ENCODE assay signal across 33 cellular contexts in genomic region chr2:230819433-230819832, GRCh38.
"Had no signal": no experiment of that assay in that cellular context is flagged by ENCODE, and none has a peak within 500 bp of the region (broad histone marks: within the 10 kb centered on the region; RNA-seq: fewer than 3 reads in every experiment).

No MANE protein-coding gene starts in this region.

- ATAC-seq: foreskin keratinocyte; gastroesophageal sphincter; heart left ventricle; left cardiac atrium; left lung; mucosa of descending colon; natural killer cell treated with Interleukin-12 subunit alpha and Interleukin-12 subunit beta and Interleukin-15 and Interleukin-18, amount 100 ng/mL, for 72 hours; pancreas; sciatic nerve; stimulated activated effector memory CD8-positive, alpha-beta T cell treated with anti-CD3 and anti-CD28 coated beads, Interleukin-12 subunit alpha, Interleukin-12 subunit beta, amount 100 ng/mL, for 72 hours; stimulated activated naive CD8-positive, alpha-beta T cell treated with anti-CD3 and anti-CD28 coated beads, Interleukin-15, Interleukin-2, amounts not matched to agents 100 U/mL and 50 U/mL, for 24 hours had no signal

- H3K4me1 ChIP-seq: foreskin keratinocyte, pancreas, testis had no signal

- DNase-seq: dermis blood vessel endothelial cell; effector memory CD4-positive, alpha-beta T cell; foreskin keratinocyte; heart left ventricle; left cardiac atrium; left lung; mesenchymal stem cell; mucosa of descending colon; naive B cell; pancreas; stimulated activated CD4-positive, alpha-beta T cell treated with anti-CD3 and anti-CD28 coated beads, Interleukin-12 subunit alpha, Interleukin-12 subunit beta, amount 100 ng/mL, for 4 hours; stimulated activated CD4-positive, alpha-beta T cell treated with anti-CD3 and anti-CD28 coated beads, Interleukin-2, amount 100 ng/mL, for 24 hours; stimulated activated CD4-positive, alpha-beta T cell treated with anti-CD3 and anti-CD28 coated beads, Interleukin-4, amount 100 ng/mL, for 24 hours; stimulated activated naive CD8-positive, alpha-beta T cell treated with anti-CD3 and anti-CD28 coated beads, Interleukin-15, Interleukin-2, amounts not matched to agents 100 U/mL and 50 U/mL, for 24 hours; substantia nigra; testis; tibial artery; upper lobe of left lung had no signal

- H3K4me3 ChIP-seq: coronary artery, esophagus muscularis mucosa, gastroesophageal sphincter, heart left ventricle, hepatocyte, left lung, mucosa of descending colon, pancreas, smooth muscle cell, testis, tibial artery, upper lobe of left lung had no signal

- H3K9me3 Mint-ChIP-seq: mesothelial cell of epicardium; naive B cell; natural killer cell treated with Interleukin-12 subunit alpha and Interleukin-12 subunit beta and Interleukin-15 and Interleukin-18, amount 100 ng/mL, for 72 hours; neural crest cell; stimulated activated effector memory CD8-positive, alpha-beta T cell treated with anti-CD3 and anti-CD28 coated beads, Interleukin-12 subunit alpha, Interleukin-12 subunit beta, amount 100 ng/mL, for 72 hours had no signal

- H3K27ac ChIP-seq: coronary artery, esophagus muscularis mucosa, foreskin keratinocyte, gastroesophageal sphincter, heart left ventricle, hepatocyte, left lung, neutrophil, pancreas, testis, tibial artery, upper lobe of left lung had no signal

- H3K27me3 ChIP-seq: foreskin keratinocyte, gastroesophageal sphincter, heart left ventricle, hepatocyte, left lung, neutrophil, pancreas, testis, tibial artery, upper lobe of left lung had no signal

- H3K9me3 ChIP-seq: esophagus muscularis mucosa, gastroesophageal sphincter, heart left ventricle, left lung, mucosa of descending colon, neutrophil, pancreas, testis, tibial artery, upper lobe of left lung had no signal

- H3K4me2 ChIP-seq: hepatocyte, smooth muscle cell had no signal

- FAIRE-seq: endothelial cell of umbilical vein, islet of Langerhans, pancreas, urothelium cell line had no signal

- H3K4me3 Mint-ChIP-seq: mesothelial cell of epicardium; naive B cell; natural killer cell treated with Interleukin-12 subunit alpha and Interleukin-12 subunit beta and Interleukin-15 and Interleukin-18, amount 100 ng/mL, for 72 hours; neural crest cell; stimulated activated effector memory CD8-positive, alpha-beta T cell treated with anti-CD3 and anti-CD28 coated beads, Interleukin-12 subunit alpha, Interleukin-12 subunit beta, amount 100 ng/mL, for 72 hours had no signal

- H3K27ac Mint-ChIP-seq: mesothelial cell of epicardium; naive B cell; natural killer cell treated with Interleukin-12 subunit alpha and Interleukin-12 subunit beta and Interleukin-15 and Interleukin-18, amount 100 ng/mL, for 72 hours; progenitor cell of endocrine pancreas had no signal

- H3K79me2 ChIP-seq: hepatocyte had no signal

- H3K27me3 Mint-ChIP-seq: natural killer cell treated with Interleukin-12 subunit alpha and Interleukin-12 subunit beta and Interleukin-15 and Interleukin-18, amount 100 ng/mL, for 72 hours; progenitor cell of endocrine pancreas had no signal

- H2AFZ ChIP-seq: hepatocyte had no signal
